In the genomic region with DNA sequence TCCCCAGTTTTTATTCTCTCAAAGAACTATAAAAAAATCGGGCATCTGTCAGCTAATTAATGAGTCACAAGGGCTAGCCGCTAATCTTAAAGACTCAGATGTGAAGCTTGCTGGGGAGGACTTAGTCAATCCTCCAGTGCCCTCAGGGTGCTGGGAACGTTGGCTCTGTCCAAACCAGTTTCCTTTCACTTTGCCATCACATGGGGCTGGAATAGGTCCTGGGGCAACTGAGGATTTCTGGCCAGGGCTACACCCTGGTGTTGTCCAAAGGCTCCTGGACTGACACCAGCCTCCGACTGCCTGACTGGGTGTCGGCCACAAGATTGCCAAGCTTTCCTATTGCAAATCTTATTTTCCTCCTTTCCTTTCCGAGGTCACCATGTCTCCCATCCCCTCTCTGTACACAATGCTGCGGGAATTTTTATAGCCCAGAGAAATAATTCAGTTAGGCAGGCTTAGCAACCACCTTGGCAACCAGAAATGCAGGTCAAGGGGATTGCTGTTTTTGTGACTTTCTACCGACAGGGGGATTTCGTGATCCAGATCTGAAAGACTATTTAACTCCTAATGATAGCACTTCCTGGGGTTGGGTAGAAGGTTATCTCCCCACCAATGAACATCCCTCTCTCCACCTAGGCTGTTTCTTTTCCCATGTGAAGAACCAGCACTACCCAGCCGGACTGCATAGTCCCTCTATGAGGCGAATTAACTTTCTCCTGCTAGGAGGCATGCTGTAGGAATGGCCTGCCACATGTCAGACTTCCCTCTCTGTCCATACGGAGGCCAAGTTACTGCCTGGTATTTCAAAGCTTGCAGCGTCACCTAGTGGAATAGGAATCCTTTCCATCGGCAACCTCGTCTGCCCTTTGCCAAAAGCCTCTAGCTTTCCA, we compare ENCODE assay signal across 10 cellular contexts. TPM values are rescaled to one million over a fixed set of nuclear protein-coding genes. Genes with fewer than 3 reads are reported as not detected.
DNase-seq lines count a peak whose midpoint lies in the region; ATAC-seq, FAIRE-seq and TF ChIP-seq lines count a peak whose summit lies in the region.
"Had no signal": no experiment of that assay in that cellular context is flagged by ENCODE, and none has a peak within 500 bp of the region (broad histone marks: within the 10 kb centered on the region; RNA-seq: fewer than 3 reads in every experiment).

No MANE protein-coding gene starts in this region.

- no TSS peak for BruUV-seq in K562 (replicated peaks; lab: Mats Ljungman, UMichigan)

- TF ChIP-seq RAD21 in K562 (CRISPR knock-in tag; conservative IDR thresholded peaks at IDR 0.05 in 1 of 2, IDR thresholded peaks at IDR 0.05 in 1 of 2), result peak; percentile 90 to 93

- no peaks in the 10 kb centered on the region for H3K79me2 ChIP-seq in K562 (ENCODE audit: control insufficient read depth, insufficient read depth, low read length)
- H3K79me2 ChIP-seq: parathyroid adenoma had no signal

- peak overlapping the region; percentile 9; the same call in 1 of the 2 replicates for H3K4me3 ChIP-seq in K562
- H3K4me3 ChIP-seq in aorta (ENCODE audit: low read length in 2 of 2), result peak overlapping the region; percentile 6 to 60
- H3K4me3 ChIP-seq in thyroid gland (replicated peaks in 1 of 3), result no peak overlapping the region

- peak overlapping the region; percentile 89 for H2AFZ ChIP-seq in K562 (ENCODE audit: low read depth, low read length)
- H2AFZ ChIP-seq: parathyroid adenoma had no signal

- H3K4me3 Mint-ChIP-seq in activated T-helper 1 cell treated with anti-CD3 and anti-CD28 coated beads, Interleukin-12 subunit alpha, Interleukin-12 subunit beta, Interleukin-2, Interleukin-4 antibody, amounts not matched to agents 30 ng/mL and 10 ng/mL and 1 ng/mL, durations not matched to agents 14 hours and 24 hours and 36 hours, result no peak overlapping the region

- H3K4me2 ChIP-seq in K562 (ENCODE audit: insufficient read depth, low read length), result peak overlapping the region; percentile 71

- no peaks in the 10 kb centered on the region for H4K20me1 ChIP-seq in K562 (replicated peaks; ENCODE audit: control insufficient read depth, insufficient read depth, low read length)

- in situ Hi-C loops in K562 (cut with MboI), result loop anchor here (25.0 kb wide), 1 partner anchor 692 kb away; no protein-coding TSS in a partner anchor

- intact Hi-C loops in K562 (cut with micrococcal nuclease), result loop anchor here (1.0 to 5.0 kb wide), 8 partner anchors 62 to 699 kb away; partner anchors contain the start of genes GNG5, PRKACB and SPATA1
- intact Hi-C loops in aorta (cut with DNase I), result loop anchor here (1.0 to 10.0 kb wide), 4 partner anchors 97 to 162 kb away; partner anchors contain the start of genes GNG5 (in 2 of the 2), SPATA1 (in 2 of the 2) and RPF1 (in 1 of the 2)
- intact Hi-C loops in activated T-helper 1 cell treated with anti-CD3 and anti-CD28 coated beads, Interleukin-12 subunit alpha, Interleukin-12 subunit beta, Interleukin-2, Interleukin-4 antibody, amounts not matched to agents 30 ng/mL and 10 ng/mL and 1 ng/mL, durations not matched to agents 14 hours and 24 hours and 36 hours (cut with micrococcal nuclease), result no loop called here
- intact Hi-C loops in thyroid gland (cut with DNase I), result no loop called here

- H3K9ac ChIP-seq in K562 (ENCODE audit: insufficient read depth in 1 of 2, low read depth in 2 of 2, low read length in 2 of 2), result peak overlapping the region; percentile 26 to 65; a peak in 1 of 4 replicates
- H3K9ac ChIP-seq: parathyroid adenoma had no signal

- H3K4me1 ChIP-seq in K562 (replicated peaks in 1 of 2; ENCODE audit: control insufficient read depth in 2 of 2, insufficient read depth in 2 of 2, low read length in 2 of 2) (peaks cover 7 to 14% of the 10 kb centered on the region in 2 experiments), aorta (ENCODE audit: control insufficient read depth in 1 of 2, insufficient read depth in 2 of 2, low read length in 2 of 2) (peaks cover 3 to 5% of the 10 kb centered on the region in 2 donors), thyroid gland (no peaks in the 10 kb centered on the region)
- H3K4me1 ChIP-seq: parathyroid adenoma had no signal

- ATAC-seq in K562 (peak; percentile 92), aorta (ENCODE audit: low FRiP score) (peak; percentile 88)

- H3K27me3 Mint-ChIP-seq in activated T-helper 1 cell treated with anti-CD3 and anti-CD28 coated beads, Interleukin-12 subunit alpha, Interleukin-12 subunit beta, Interleukin-2, Interleukin-4 antibody, amounts not matched to agents 30 ng/mL and 10 ng/mL and 1 ng/mL, durations not matched to agents 14 hours and 24 hours and 36 hours (ENCODE audit: insufficient read depth), result peaks cover 2% of the 10 kb centered on the region

- peaks cover 16% of the 10 kb centered on the region for H3K4me1 Mint-ChIP-seq in activated T-helper 1 cell treated with anti-CD3 and anti-CD28 coated beads, Interleukin-12 subunit alpha, Interleukin-12 subunit beta, Interleukin-2, Interleukin-4 antibody, amounts not matched to agents 30 ng/mL and 10 ng/mL and 1 ng/mL, durations not matched to agents 14 hours and 24 hours and 36 hours (ENCODE audit: low read depth)

- TF ChIP-seq CTCF in K562 (IDR thresholded peaks at IDR 0.05 in 2 of 3, conservative IDR thresholded peaks at IDR 0.05 in 1 of 3; ENCODE audit: insufficient read depth in 2 of 3, low read depth in 1 of 3, low read length in 3 of 3) (peak; percentile 82 to 93 (median 91)), thyroid gland (IDR thresholded peaks at IDR 0.05) (no peak)

- DNase-seq in DMS 273 (lab: John Stamatoyannopoulos, UW; ENCODE audit: unreplicated experiment) (peak; percentile 45), DMS 273 treated with DMSO at 0.1 percent for 48 hours (lab: John Stamatoyannopoulos, UW) (no peak), K562 (ENCODE audit: extremely low read depth in 1 of 4, low spot score in 3 of 4) (peak; percentile 32 to 80 (median 50)), kidney tubule cell (ENCODE audit: low spot score) (peak; percentile 17), aorta (peak in 1 of 2 donors; percentile 70), GM12892 (ENCODE audit: insufficient read length) (no peak), thyroid gland (no peak)
- DNase-seq in activated T-helper 1 cell treated with anti-CD3 and anti-CD28 coated beads, Interleukin-12 subunit alpha, Interleukin-12 subunit beta, Interleukin-2, Interleukin-4 antibody, amounts not matched to agents 30 ng/mL and 10 ng/mL and 1 ng/mL, durations not matched to agents 14 hours and 24 hours and 36 hours (ENCODE audit: low spot score), result no peak

- H3K36me3 Mint-ChIP-seq in activated T-helper 1 cell treated with anti-CD3 and anti-CD28 coated beads, Interleukin-12 subunit alpha, Interleukin-12 subunit beta, Interleukin-2, Interleukin-4 antibody, amounts not matched to agents 30 ng/mL and 10 ng/mL and 1 ng/mL, durations not matched to agents 14 hours and 24 hours and 36 hours (ENCODE audit: low read depth), result peaks cover 13% of the 10 kb centered on the region

- no peak overlapping the region for H3K27ac Mint-ChIP-seq in activated T-helper 1 cell treated with anti-CD3 and anti-CD28 coated beads, Interleukin-12 subunit alpha, Interleukin-12 subunit beta, Interleukin-2, Interleukin-4 antibody, amounts not matched to agents 30 ng/mL and 10 ng/mL and 1 ng/mL, durations not matched to agents 14 hours and 24 hours and 36 hours

- 24% methylated on average over 15 of the region's 15 CpGs for WGBS in K562 (ENCODE audit: insufficient coverage, low coverage, missing lambda C conversion rate)
- 4 to 6% methylated on average over 15 of the region's 15 CpGs for WGBS in aorta, 2 donors
- 69 to 75% methylated on average over 15 of the region's 15 CpGs for WGBS in thyroid gland, 2 donors

- H3K9me3 Mint-ChIP-seq in activated T-helper 1 cell treated with anti-CD3 and anti-CD28 coated beads, Interleukin-12 subunit alpha, Interleukin-12 subunit beta, Interleukin-2, Interleukin-4 antibody, amounts not matched to agents 30 ng/mL and 10 ng/mL and 1 ng/mL, durations not matched to agents 14 hours and 24 hours and 36 hours, result peaks cover 33% of the 10 kb centered on the region

- CTCF ChIA-PET in K562 (lab: Yijun Ruan, JAX; ENCODE audit: low intra/inter-chr PET ratio), result interaction anchor here (0.6 to 1.9 kb wide), 5 partner anchors 16 to 699 kb away, joined by 3 to 7 read pairs (median 4); no protein-coding TSS in a partner anchor

- H3K27ac ChIP-seq in K562 (ENCODE audit: extremely low read depth, low read depth, low read length) (no peak overlapping the region; the same call in 2 of the 3 replicates), aorta (ENCODE audit: low read depth in 1 of 2, low read length in 2 of 2) (peak overlapping the region; percentile 63 to 92), thyroid gland (no peak overlapping the region)
- H3K27ac ChIP-seq: 22Rv1, parathyroid adenoma had no signal

- POLR2A ChIA-PET in K562 (lab: Yijun Ruan, JAX), result interaction anchor here (0.7 to 1.7 kb wide), 4 partner anchors 29 to 156 kb away, joined by 3 to 8 read pairs (median 4); partner anchors contain the start of gene CTBS

- TF ChIP-seq EP300 in K562 (IDR thresholded peaks at IDR 0.05; ENCODE audit: low read length), result no peak

- H3K27me3 ChIP-seq in K562 (ENCODE audit: control insufficient read depth in 2 of 2, insufficient read depth in 2 of 2, low read length in 2 of 2) (no peaks in the 10 kb centered on the region), aorta (ENCODE audit: control insufficient read depth in 1 of 2, insufficient read depth in 2 of 2, low read length in 1 of 2) (no peaks in the 10 kb centered on the region), thyroid gland (no peaks in the 10 kb centered on the region)

- no peaks in the 10 kb centered on the region for H3K9me1 ChIP-seq in K562 (ENCODE audit: control insufficient read depth, insufficient read depth, low read length)

- no peak for TF ChIP-seq POLR2A in K562 (conservative IDR thresholded peaks at IDR 0.05)
- no peak for TF ChIP-seq POLR2A in GM12892 (IDR thresholded peaks at IDR 0.05; ENCODE audit: low read depth, low read length)
- no peak for TF ChIP-seq POLR2A in thyroid gland (IDR thresholded peaks at IDR 0.05)

- H3K36me3 ChIP-seq in K562 (ENCODE audit: control insufficient read depth, insufficient read depth, low read length), result no peaks in the 10 kb centered on the region
- no peaks in the 10 kb centered on the region for H3K36me3 ChIP-seq in aorta (ENCODE audit: control insufficient read depth in 1 of 2, insufficient read depth in 2 of 2, low read length in 1 of 2)
- no peaks in the 10 kb centered on the region for H3K36me3 ChIP-seq in thyroid gland

- H3K9me3 ChIP-seq in K562 (replicated peaks; ENCODE audit: control insufficient read depth, insufficient read depth, low read depth, low read length) (no peaks in the 10 kb centered on the region), aorta (ENCODE audit: control insufficient read depth, low read length) (no peaks in the 10 kb centered on the region), thyroid gland (no peaks in the 10 kb centered on the region)

- FAIRE-seq in K562 (lab: Jason Lieb, UNC) (peak; percentile 91), GM12892 (lab: Jason Lieb, UNC) (no peak)

RNA-seq across cellular contexts. Expression of gene CTBS, which starts 29.9 kb away (rescaled TPM):
- 13.7 and 21.8 TPM in 2 replicates for total RNA-seq in K562 (2011; cell fraction: chromatin; rRNA removed; ENCODE audit: low replicate concordance)
- total RNA-seq in K562 (2011; cell fraction: nucleolus; rRNA removed), result 8.5 and 9.9 TPM in 2 replicates
- total RNA-seq in K562 (2011; cell fraction: nucleoplasm; rRNA removed), result 13.1 and 19.8 TPM in 2 replicates
- 5.8 and 6.5 TPM in 2 replicates for total RNA-seq in K562 (2014; rRNA removed)
- total RNA-seq in K562 (2014; rRNA removed; fragmentation: Illumina TruSeq; extraction: Trizol), result 9.9 and 10.6 TPM in 2 replicates
- 6.9 and 7.2 TPM in 2 replicates for total RNA-seq in K562 (2015; rRNA removed; fragmentation: Illumina TruSeq; extraction: Trizol)
- 10.3 and 12.2 TPM in 2 replicates for total RNA-seq in K562 (2021)
- polyA plus RNA-seq in K562 (2011; rRNA removed), result 19.8 and 20.0 TPM in 2 replicates
- polyA plus RNA-seq in K562 (2011; cell fraction: cytosol; rRNA removed), result 4.7 and 11.9 TPM in 2 replicates
- 4.7 and 6.4 TPM in 2 replicates for polyA plus RNA-seq in K562 (2011; cell fraction: nucleus; rRNA removed)
- 8.7 and 23.3 TPM in 2 replicates for polyA plus RNA-seq in K562 (2012)
- 10.6 and 11.5 TPM in 2 replicates for polyA plus RNA-seq in K562 (2014; fragmentation: Illumina TruSeq; extraction: Trizol)
- 1 to 10 TPM; 3.0 to 4.7 TPM for polyA plus RNA-seq in K562 (2014; fragmentation: Nextera tagmentation; extraction: Ambion mirVana)
- 8.6 and 10.1 TPM in 2 replicates for polyA plus RNA-seq in K562 (2014; rRNA removed)
- 15.5 and 19.3 TPM in 2 replicates for polyA minus RNA-seq in K562 (2011; rRNA and poly(A)+ RNA removed)
- polyA minus RNA-seq in K562 (2011; cell fraction: cytosol; rRNA and poly(A)+ RNA removed), result 5.9 and 8.3 TPM in 2 replicates
- polyA minus RNA-seq in K562 (2011; cell fraction: nucleus; rRNA and poly(A)+ RNA removed), result 9.8 and 16.2 TPM in 2 replicates
- 10 to 100 TPM; 24.2 to 27.9 TPM for total RNA-seq in aorta
- 10 to 100 TPM; 25.2 to 25.9 TPM for polyA plus RNA-seq in aorta
- polyA plus RNA-seq in GM12892 (2012; ENCODE audit: missing spikeins), result 14.9 TPM
- total RNA-seq in activated T-helper 1 cell treated with anti-CD3 and anti-CD28 coated beads, Interleukin-12 subunit alpha, Interleukin-12 subunit beta, Interleukin-2, Interleukin-4 antibody, amounts not matched to agents 30 ng/mL and 10 ng/mL and 1 ng/mL, durations not matched to agents 14 hours and 24 hours and 36 hours, result 14.2 and 14.5 TPM in 2 replicates
- 10 to 100 TPM; 14.9 to 24.1 (median 17.1) TPM for total RNA-seq in thyroid gland

Comparison
In these comparisons a context has a peak if more than half of its experiments do, and no peak if none do; other contexts are left out.
1. DNase-seq: peak in DMS 273 (single experiment), K562 (4 of 4) and kidney tubule cell (single experiment); none in DMS 273 treated with DMSO at 0.1 percent for 48 hours (single experiment), GM12892 (single experiment), activated T-helper 1 cell treated with anti-CD3 and anti-CD28 coated beads, Interleukin-12 subunit alpha, Interleukin-12 subunit beta, Interleukin-2, Interleukin-4 antibody, amounts not matched to agents 30 ng/mL and 10 ng/mL and 1 ng/mL, durations not matched to agents 14 hours and 24 hours and 36 hours (single experiment) and thyroid gland (0 of 2).
2. H3K27ac ChIP-seq: peak in aorta (2 of 2); none in K562 (single experiment) and thyroid gland (0 of 3).
3. H3K4me3 ChIP-seq: peak in K562 (single experiment) and aorta (2 of 2); none in thyroid gland (0 of 3).
4. CTCF ChIP-seq: peak in K562 (3 of 3); none in thyroid gland (0 of 6).
5. intact Hi-C loops: an anchor here in K562 (1.0 to 5.0 kb wide) and aorta (1.0 to 10.0 kb wide); none called in activated T-helper 1 cell treated with anti-CD3 and anti-CD28 coated beads, Interleukin-12 subunit alpha, Interleukin-12 subunit beta, Interleukin-2, Interleukin-4 antibody, amounts not matched to agents 30 ng/mL and 10 ng/mL and 1 ng/mL, durations not matched to agents 14 hours and 24 hours and 36 hours and thyroid gland.